9 cellular contexts compared by ENCODE assay signal in the genomic region with DNA sequence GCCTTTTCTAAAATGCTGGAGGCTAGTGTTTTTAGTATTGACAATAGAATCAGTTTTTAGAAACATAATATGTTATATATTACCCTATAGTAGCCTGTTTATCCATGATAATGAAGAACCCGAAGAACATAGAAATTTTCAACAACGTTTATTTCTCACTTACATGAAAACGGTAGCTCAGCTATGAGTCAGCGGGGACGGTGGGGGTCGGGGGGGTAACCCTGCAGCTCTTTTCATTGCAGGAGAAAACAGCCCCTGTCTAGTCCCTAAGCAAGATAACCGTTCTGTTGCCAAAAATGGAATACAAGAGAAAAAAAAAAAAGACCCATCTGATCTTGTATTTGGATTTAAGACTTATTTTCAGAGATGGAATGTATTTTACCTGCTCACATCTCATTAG.
"Had no signal": no experiment of that assay in that cellular context is flagged by ENCODE, and none has a peak within 500 bp of the region (broad histone marks: within the 10 kb centered on the region; RNA-seq: fewer than 3 reads in every experiment).

No MANE protein-coding gene starts in this region.

- H3K4me3 ChIP-seq: GM23248, GM23338 had no signal

- H3K27ac ChIP-seq: GM23248 had no signal

- H2AFZ ChIP-seq: GM23248, GM23338 had no signal

- H3K27ac Mint-ChIP-seq: HFFc6 had no signal

- ATAC-seq: GM23338, HCT116 had no signal

- FAIRE-seq: H54 had no signal

- H3K4me3 Mint-ChIP-seq: GM23338, H9, HFFc6 had no signal

- H3K9me3 Mint-ChIP-seq: GM23338, H9 had no signal

- DNase-seq: GM23248, GOT3, H7, H9, HCEC 1CT, HFFc6 had no signal

- H3K9ac ChIP-seq: GM23248 had no signal

- H3K4me2 ChIP-seq: GM23338 had no signal
